9 cellular contexts compared by ENCODE assay signal in the genomic region with DNA sequence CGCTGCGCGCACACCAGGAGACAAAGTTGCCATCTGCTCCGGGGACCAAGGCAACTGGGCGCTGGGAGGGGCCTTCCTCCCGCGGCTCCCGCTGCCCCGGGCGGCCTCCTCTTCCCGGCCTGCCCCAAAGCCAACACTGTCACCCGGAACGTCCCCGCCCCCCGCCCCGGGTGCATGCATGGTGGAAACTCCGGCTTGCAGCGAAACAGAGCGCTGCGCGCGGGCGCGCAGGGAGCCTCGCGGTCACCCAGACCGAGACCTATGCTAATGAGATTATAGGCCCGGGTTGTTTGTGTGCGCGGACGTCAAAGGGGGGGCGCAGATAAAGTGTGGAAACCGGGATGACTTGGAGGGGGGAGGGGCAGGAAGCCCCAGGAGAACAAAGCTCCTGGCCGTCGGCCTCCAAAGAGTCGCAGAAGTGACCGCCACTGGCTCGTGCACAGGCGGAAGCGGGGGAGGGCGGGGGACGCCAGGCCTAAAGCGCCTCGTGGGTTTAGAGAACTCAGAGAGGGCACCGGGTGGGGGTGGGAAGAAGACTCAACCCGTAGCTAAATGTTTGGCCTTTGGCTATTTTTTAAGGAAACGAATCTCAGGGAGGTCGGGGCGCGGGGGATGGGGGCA.
DNase-seq lines count a peak whose midpoint lies in the region; ATAC-seq, FAIRE-seq and TF ChIP-seq lines count a peak whose summit lies in the region.
"Had no signal": no experiment of that assay in that cellular context is flagged by ENCODE, and none has a peak within 500 bp of the region (broad histone marks: within the 10 kb centered on the region; RNA-seq: fewer than 3 reads in every experiment).

No MANE protein-coding gene starts in this region.

- peaks cover 45% of the 10 kb centered on the region for H3K4me1 Mint-ChIP-seq in activated T-cell treated with anti-CD3 and anti-CD28 coated beads, Interleukin-2, amount 50 U/mL, for 24 hours (ENCODE audit: low read depth)

- ATAC-seq in HG02678 (IDR thresholded peaks at IDR 0.05; ENCODE audit: unreplicated experiment) = no peak

- no peaks in the 10 kb centered on the region for H3K9me3 Mint-ChIP-seq in activated T-cell treated with anti-CD3 and anti-CD28 coated beads, Interleukin-2, amount 50 U/mL, for 24 hours

- H3K9me3 ChIP-seq in iPS-20b (ENCODE audit: insufficient read depth, low read depth, low read length) (no peaks in the 10 kb centered on the region), stomach (peaks cover 0 to 15% (median 0%) of the 10 kb centered on the region in 4 donors)

- intact Hi-C loops in stomach (cut with DNase I; ENCODE audit: low total_unique reads) = no loop called here

- no peaks in the 10 kb centered on the region for H3K36me3 Mint-ChIP-seq in activated T-cell treated with anti-CD3 and anti-CD28 coated beads, Interleukin-2, amount 50 U/mL, for 24 hours (ENCODE audit: low read depth)

- H3K4me1 ChIP-seq in iPS-20b (ENCODE audit: insufficient read depth, low read length) = peaks cover 15% of the 10 kb centered on the region; the same call in 1 of the 2 replicates
- peaks cover 10 to 76% (median 50%) of the 10 kb centered on the region in 4 donors for H3K4me1 ChIP-seq in stomach

- DNase-seq in AG10803 (ENCODE audit: low read depth) = no peak
- peak; percentile 57 for DNase-seq in M059J (ENCODE audit: low read depth)
- peak; percentile 71 for DNase-seq in activated T-cell treated with anti-CD3 and anti-CD28 coated beads, Interleukin-2, amount 50 U/mL, for 24 hours
- no peak for DNase-seq in stomach
- no peak for DNase-seq in HTR-8/SVneo (ENCODE audit: insufficient read length, low spot score)
- no peak for DNase-seq in cerebellum (ENCODE audit: low spot score)

- no peak for FAIRE-seq in HTR-8/SVneo (lab: Jason Lieb, UNC)

- no peak overlapping the region; the same call in 1 of the 2 replicates for H3K9ac ChIP-seq in iPS-20b (ENCODE audit: low read depth, low read length)

- peaks cover 100% of the 10 kb centered on the region for H3K27me3 ChIP-seq in iPS-20b (ENCODE audit: insufficient read depth, low read length)
- peaks cover 15 to 83% (median 56%) of the 10 kb centered on the region in 3 donors for H3K27me3 ChIP-seq in stomach

- no peak for TF ChIP-seq POLR2A in stomach (IDR thresholded peaks at IDR 0.05)

- 5 to 27% (median 9%) methylated on average over 6 to 50 of the region's 50 CpGs for WGBS in stomach, 5 donors

- peak overlapping the region; percentile 61 for H3K4me3 Mint-ChIP-seq in activated T-cell treated with anti-CD3 and anti-CD28 coated beads, Interleukin-2, amount 50 U/mL, for 24 hours

- H3K27ac ChIP-seq in iPS-20b (ENCODE audit: low read length) (no peak overlapping the region), stomach (no peak overlapping the region)
- H3K27ac ChIP-seq: VCaP had no signal

- peaks cover 83% of the 10 kb centered on the region for H3K27me3 Mint-ChIP-seq in activated T-cell treated with anti-CD3 and anti-CD28 coated beads, Interleukin-2, amount 50 U/mL, for 24 hours

- no peak for TF ChIP-seq EP300 in stomach (IDR thresholded peaks at IDR 0.05)

- H3K27ac Mint-ChIP-seq in activated T-cell treated with anti-CD3 and anti-CD28 coated beads, Interleukin-2, amount 50 U/mL, for 24 hours = no peak overlapping the region

- TF ChIP-seq CTCF in AG10803 (conservative IDR thresholded peaks at IDR 0.05; ENCODE audit: low read length) (no peak), stomach (IDR thresholded peaks at IDR 0.05) (no peak)

- peak overlapping the region; percentile 22; the same call in 1 of the 2 replicates for H3K4me3 ChIP-seq in AG10803 (ENCODE audit: low read length)
- H3K4me3 ChIP-seq in iPS-20b (ENCODE audit: low read length) = peak overlapping the region; percentile 52; the same call in 1 of the 2 replicates
- peak overlapping the region in 3 of 4 donors; percentile 23 to 29 (median 26) for H3K4me3 ChIP-seq in stomach

- H3K36me3 ChIP-seq in iPS-20b (ENCODE audit: insufficient read depth, low read depth, low read length) = no peaks in the 10 kb centered on the region
- no peaks in the 10 kb centered on the region for H3K36me3 ChIP-seq in stomach

Comparison
In these comparisons a context has a peak if more than half of its experiments do, and no peak if none do; other contexts are left out.
1. DNase-seq: peak in M059J (single experiment) and activated T-cell treated with anti-CD3 and anti-CD28 coated beads, Interleukin-2, amount 50 U/mL, for 24 hours (single experiment); none in AG10803 (single experiment), stomach (single experiment), HTR-8/SVneo (single experiment) and cerebellum (single experiment).
2. Peak in every context shown above with its lines, with median percentiles within 50 percentile points of each other: H3K4me3 ChIP-seq.